8 cellular contexts compared by ENCODE assay signal in genomic region chr3:171347017-171347979, GRCh38.
A peak's percentile ranks its signal among the peaks of the same experiment; 100 is the strongest.
DNase-seq lines count a peak whose midpoint lies in the region; ATAC-seq, FAIRE-seq and TF ChIP-seq lines count a peak whose summit lies in the region.

No MANE protein-coding gene starts in this region.

- POLR2A ChIA-PET in K562 (lab: Yijun Ruan, JAX), result interaction anchor here (0.8 to 1.4 kb wide), 3 partner anchors 15 to 181 kb away, joined by 3 to 5 read pairs (median 3); no protein-coding TSS in a partner anchor

- peaks cover 24% of the 10 kb centered on the region for H3K79me2 ChIP-seq in K562 (ENCODE audit: control insufficient read depth, insufficient read depth, low read length)

- peak; percentile 77 for FAIRE-seq in K562 (lab: Jason Lieb, UNC)

- H3K27me3 Mint-ChIP-seq in nephron progenitor cell (ENCODE audit: low read depth, poor library complexity), result no peaks in the 10 kb centered on the region

- in situ Hi-C loops in K562 (cut with MboI), result no loop called here

- CTCF ChIA-PET in K562 (lab: Yijun Ruan, JAX; ENCODE audit: low intra/inter-chr PET ratio), result no interaction called here

- ATAC-seq in HG03520 (IDR thresholded peaks at IDR 0.05; ENCODE audit: unreplicated experiment) (peak; percentile 53), K562 (peak; percentile 80)

- no peak for TF ChIP-seq RAD21 in K562 (CRISPR knock-in tag; conservative IDR thresholded peaks at IDR 0.05 in 1 of 2, IDR thresholded peaks at IDR 0.05 in 1 of 2)

- peaks cover 3% of the 10 kb centered on the region for H4K20me1 ChIP-seq in K562 (replicated peaks; ENCODE audit: control insufficient read depth, insufficient read depth, low read length)

- TF ChIP-seq POLR2A in K562 (conservative IDR thresholded peaks at IDR 0.05) (no peak), thyroid gland (IDR thresholded peaks at IDR 0.05) (no peak)

- 16% methylated on average over 4 of the region's 4 CpGs for WGBS in K562 (ENCODE audit: insufficient coverage, low coverage, missing lambda C conversion rate)
- WGBS in thyroid gland, 2 donors, result 65% methylated on average over 4 of the region's 4 CpGs

- H3K27ac Mint-ChIP-seq in nephron progenitor cell, result peak overlapping the region; percentile 97

- DNase-seq in GDM1 (lab: John Stamatoyannopoulos, UW) (peak; percentile 42), GM20000 (ENCODE audit: low spot score) (peak; percentile 40), K562 (ENCODE audit: extremely low read depth in 1 of 4, low spot score in 3 of 4) (peak in 2 of 4 experiments; percentile 23 to 45), nephron progenitor cell (no peak), H7 (no peak), thyroid gland (no peak)
- no peak for DNase-seq in effector CD4-positive, alpha-beta T cell

- no peaks in the 10 kb centered on the region for H3K9me1 ChIP-seq in K562 (ENCODE audit: control insufficient read depth, insufficient read depth, low read length)

- peak overlapping the region; percentile 10; the same call in 1 of the 2 replicates for H2AFZ ChIP-seq in K562 (ENCODE audit: low read depth, low read length)

- no peak for TF ChIP-seq CTCF in GM20000 (IDR thresholded peaks at IDR 0.05; ENCODE audit: extremely low read depth, missing control alignments)
- TF ChIP-seq CTCF in K562 (IDR thresholded peaks at IDR 0.05 in 2 of 3, conservative IDR thresholded peaks at IDR 0.05 in 1 of 3; ENCODE audit: insufficient read depth in 2 of 3, low read depth in 1 of 3, low read length in 3 of 3), result no peak
- TF ChIP-seq CTCF in nephron progenitor cell (IDR thresholded peaks at IDR 0.05), result no peak
- TF ChIP-seq CTCF in thyroid gland (IDR thresholded peaks at IDR 0.05), result no peak

- H3K36me3 ChIP-seq in K562 (ENCODE audit: control insufficient read depth, insufficient read depth, low read length), result no peaks in the 10 kb centered on the region; the same call in 2 of the 3 replicates
- no peaks in the 10 kb centered on the region for H3K36me3 ChIP-seq in H7 (replicated peaks; ENCODE audit: control insufficient read depth, insufficient read depth, low read length)
- H3K36me3 ChIP-seq in thyroid gland, result no peaks in the 10 kb centered on the region

- H3K4me3 Mint-ChIP-seq in nephron progenitor cell, result peak overlapping the region; percentile 11

- no peak overlapping the region for H3K9ac ChIP-seq in K562 (ENCODE audit: insufficient read depth in 1 of 2, low read depth in 2 of 2, low read length in 2 of 2)

- H3K4me1 Mint-ChIP-seq in nephron progenitor cell, result peaks cover 63% of the 10 kb centered on the region

- H3K4me3 ChIP-seq in K562 (no peak overlapping the region), H7 (ENCODE audit: insufficient read depth, low read depth, low read length) (no peak overlapping the region), thyroid gland (replicated peaks in 1 of 3) (no peak overlapping the region)

- intact Hi-C loops in K562 (cut with micrococcal nuclease), result no loop called here
- intact Hi-C loops in thyroid gland (cut with DNase I), result no loop called here

- BruUV-seq in K562 (replicated peaks; lab: Mats Ljungman, UMichigan), result no TSS peak

- H3K4me2 ChIP-seq in K562 (ENCODE audit: insufficient read depth, low read length), result peak overlapping the region; percentile 33; the same call in 1 of the 2 replicates

- H3K27me3 ChIP-seq in K562 (ENCODE audit: control insufficient read depth in 2 of 2, insufficient read depth in 2 of 2, low read length in 2 of 2) (no peaks in the 10 kb centered on the region), H7 (ENCODE audit: control insufficient read depth, insufficient read depth, low read length) (no peaks in the 10 kb centered on the region), thyroid gland (no peaks in the 10 kb centered on the region)

- no peak for TF ChIP-seq EP300 in K562 (IDR thresholded peaks at IDR 0.05; ENCODE audit: low read length)

- H3K9me3 ChIP-seq in K562 (replicated peaks; ENCODE audit: control insufficient read depth, insufficient read depth, low read depth, low read length), result no peaks in the 10 kb centered on the region
- H3K9me3 ChIP-seq in thyroid gland, result no peaks in the 10 kb centered on the region

- peaks cover 4% of the 10 kb centered on the region for H3K36me3 Mint-ChIP-seq in nephron progenitor cell (ENCODE audit: low read depth)

- H3K27ac ChIP-seq in K562 (ENCODE audit: extremely low read depth, low read depth, low read length) (peak overlapping the region; percentile 56; the same call in 2 of the 3 replicates), thyroid gland (no peak overlapping the region)

- H3K4me1 ChIP-seq in K562 (replicated peaks in 1 of 2; ENCODE audit: control insufficient read depth in 2 of 2, insufficient read depth in 2 of 2, low read length in 2 of 2) (peaks cover 10 to 22% of the 10 kb centered on the region in 2 experiments), thyroid gland (peaks cover 21 to 35% of the 10 kb centered on the region in 2 donors)

- H3K9me3 Mint-ChIP-seq in nephron progenitor cell, result peaks cover 7% of the 10 kb centered on the region

TF ChIP-seq in K562, 482 proteins besides CTCF, POLR2A, EP300 and RAD21 (continues in another document):
- TF ChIP-seq PKNOX1 (IDR thresholded peaks at IDR 0.05), result peak; percentile 62; the same call in 1 of the 2 replicates
- TF ChIP-seq SFPQ (IDR thresholded peaks at IDR 0.05; ENCODE audit: low read depth, low read length), result no peak
- no peak for TF ChIP-seq BCL6 (CRISPR knock-in tag; IDR thresholded peaks at IDR 0.05)
- 0 out of 2 replicates have a peak, but pooled peaks have one; percentile 11 for TF ChIP-seq ZBTB12 (CRISPR knock-in tag; IDR thresholded peaks at IDR 0.05)
- no peak for TF ChIP-seq ZNF696 (CRISPR knock-in tag; conservative IDR thresholded peaks at IDR 0.05)

Comparison
In these comparisons a context has a peak if more than half of its experiments do, and no peak if none do; other contexts are left out.
1. DNase-seq: peak in GDM1 (single experiment) and GM20000 (single experiment); none in nephron progenitor cell (single experiment), effector CD4-positive, alpha-beta T cell (single experiment), H7 (single experiment) and thyroid gland (0 of 2).